In genomic region chr4:140103676-140104075, GRCh38 we compare ENCODE assay signal across 8 cellular contexts. TPM values are rescaled to one million over a fixed set of nuclear protein-coding genes. Genes with fewer than 3 reads are reported as not detected.
DNase-seq lines count a peak whose midpoint lies in the region; ATAC-seq and TF ChIP-seq lines count a peak whose summit lies in the region.

No MANE protein-coding gene starts in this region.

- H3K9me3 ChIP-seq in Panc1 (ENCODE audit: control insufficient read depth, insufficient read depth, low read depth, low read length) (no peaks in the 10 kb centered on the region), gastroesophageal sphincter (no peaks in the 10 kb centered on the region), lower lobe of right lung (no peaks in the 10 kb centered on the region)

- no TSS peak for BruUV-seq in Panc1 (replicated peaks; lab: Mats Ljungman, UMichigan)

- H3K36me3 ChIP-seq in Panc1 (ENCODE audit: control insufficient read depth, insufficient read depth, low read length) (no peaks in the 10 kb centered on the region), gastroesophageal sphincter (no peaks in the 10 kb centered on the region), lower lobe of right lung (no peaks in the 10 kb centered on the region)

- H3K4me3 ChIP-seq in Panc1 (ENCODE audit: low read depth in 2 of 2, low read length in 2 of 2) (no peak overlapping the region), gastroesophageal sphincter (no peak overlapping the region), lower lobe of right lung (no peak overlapping the region)

- in situ Hi-C loops in Panc1 (cut with HindIII; ENCODE audit: low pct_unique_long_range_greater_than_20kb, low sequenced_read_pairs) = no loop called here

- no peak for TF ChIP-seq CTCF in Panc1 (IDR thresholded peaks at IDR 0.05)
- TF ChIP-seq CTCF in gastroesophageal sphincter (IDR thresholded peaks at IDR 0.05) = no peak
- no peak for TF ChIP-seq CTCF in lower lobe of right lung (IDR thresholded peaks at IDR 0.05)

- no peak overlapping the region for H3K27ac Mint-ChIP-seq in effector memory CD8-positive, alpha-beta T cell

- H3K4me1 ChIP-seq in Panc1 (ENCODE audit: control insufficient read depth, insufficient read depth, low read length) = peaks cover 10% of the 10 kb centered on the region
- peaks cover 0 to 3% (median 0%) of the 10 kb centered on the region in 3 donors for H3K4me1 ChIP-seq in gastroesophageal sphincter
- peaks cover 25% of the 10 kb centered on the region for H3K4me1 ChIP-seq in lower lobe of right lung

- POLR2A ChIA-PET in Panc1 (lab: Charles Lee) = interaction anchor here (0.6 kb wide), 1 partner anchor 534 kb away, joined by 6 read pairs; no protein-coding TSS in a partner anchor

- no peaks in the 10 kb centered on the region for H3K27me3 ChIP-seq in Panc1 (ENCODE audit: control insufficient read depth, insufficient read depth, low read length)
- H3K27me3 ChIP-seq in gastroesophageal sphincter = no peaks in the 10 kb centered on the region
- no peaks in the 10 kb centered on the region for H3K27me3 ChIP-seq in lower lobe of right lung (ENCODE audit: low read depth)

- no peak for TF ChIP-seq POLR2A in gastroesophageal sphincter (IDR thresholded peaks at IDR 0.05)

- CTCF ChIA-PET in Panc1 (lab: Charles Lee) = interaction anchor here (0.6 kb wide), 2 partner anchors 13 to 447 kb away, joined by 3 to 4 read pairs; no protein-coding TSS in a partner anchor

- no peaks in the 10 kb centered on the region for H3K9me3 Mint-ChIP-seq in effector memory CD8-positive, alpha-beta T cell

- H3K27ac ChIP-seq in Panc1 (ENCODE audit: low read length) (peak overlapping the region; percentile 81; the same call in 1 of the 2 replicates), gastroesophageal sphincter (no peak overlapping the region), lower lobe of right lung (no peak overlapping the region)

- DNase-seq in Panc1 (ENCODE audit: low read depth, low spot score) (no peak), NCI-H2107 treated with DMSO at 0.1 percent for 48 hours (lab: John Stamatoyannopoulos, UW; ENCODE audit: unreplicated experiment) (no peak), lower lobe of right lung (no peak), HT-29 (ENCODE audit: low spot score) (no peak)
- no peak for DNase-seq in effector memory CD8-positive, alpha-beta T cell

- 65 to 75% methylated on average over 3 of the region's 3 CpGs for WGBS in gastroesophageal sphincter (ENCODE audit: low coverage in 1 of 2), 2 donors

- no peak for TF ChIP-seq EP300 in gastroesophageal sphincter (IDR thresholded peaks at IDR 0.05)

- H3K4me3 Mint-ChIP-seq in effector memory CD8-positive, alpha-beta T cell = no peak overlapping the region

- peaks cover 0 to 7% of the 10 kb centered on the region in 2 donors for H3K4me1 Mint-ChIP-seq in effector memory CD8-positive, alpha-beta T cell (ENCODE audit: low read depth in 2 of 2)

- no peaks in the 10 kb centered on the region for H3K36me3 Mint-ChIP-seq in effector memory CD8-positive, alpha-beta T cell (ENCODE audit: insufficient read depth)

- peak; percentile 72 for ATAC-seq in GM18867 (IDR thresholded peaks at IDR 0.05; ENCODE audit: unreplicated experiment)
- ATAC-seq in HG02870 (IDR thresholded peaks at IDR 0.05; ENCODE audit: unreplicated experiment) = peak; percentile 67
- peak; percentile 44; the same call in 1 of the 2 replicates for ATAC-seq in Panc1
- peak; percentile 90 for ATAC-seq in effector memory CD8-positive, alpha-beta T cell (replicated peaks)
- ATAC-seq in gastroesophageal sphincter = no peak
- no peak for ATAC-seq in lower lobe of right lung

- intact Hi-C loops in Panc1 (cut with micrococcal nuclease; ENCODE audit: unreplicated experiment) (no loop called here), lower lobe of right lung (cut with DNase I) (no loop called here)

- peaks cover 0 to 14% of the 10 kb centered on the region in 2 donors for H3K27me3 Mint-ChIP-seq in effector memory CD8-positive, alpha-beta T cell

RNA-seq across cellular contexts. Expression of gene MAML3, which starts 50.3 kb away (rescaled TPM):
- total RNA-seq in Panc1 (2021; ENCODE audit: unreplicated experiment) (7.7 TPM), gastroesophageal sphincter (10 to 100 TPM in 1 of 4 donors, 1 to 10 TPM in 3; 5.3 to 10.6 (median 9.3) TPM), lower lobe of right lung (12.5 TPM)
- 7.1 TPM for polyA plus RNA-seq in Panc1 (2012; ENCODE audit: insufficient read length)
- 8.6 and 11.8 TPM in 2 replicates for total RNA-seq in HT-29 (2014; rRNA removed; shearing (Covaris generic))

Comparison
In these comparisons a context has a peak if more than half of its experiments do, and no peak if none do; other contexts are left out.
1. ATAC-seq: peak in GM18867 (single experiment), HG02870 (single experiment), Panc1 (single experiment) and effector memory CD8-positive, alpha-beta T cell (single experiment); none in gastroesophageal sphincter (single experiment) and lower lobe of right lung (0 of 2).